2 cellular contexts compared by ENCODE assay signal in the genomic region with DNA sequence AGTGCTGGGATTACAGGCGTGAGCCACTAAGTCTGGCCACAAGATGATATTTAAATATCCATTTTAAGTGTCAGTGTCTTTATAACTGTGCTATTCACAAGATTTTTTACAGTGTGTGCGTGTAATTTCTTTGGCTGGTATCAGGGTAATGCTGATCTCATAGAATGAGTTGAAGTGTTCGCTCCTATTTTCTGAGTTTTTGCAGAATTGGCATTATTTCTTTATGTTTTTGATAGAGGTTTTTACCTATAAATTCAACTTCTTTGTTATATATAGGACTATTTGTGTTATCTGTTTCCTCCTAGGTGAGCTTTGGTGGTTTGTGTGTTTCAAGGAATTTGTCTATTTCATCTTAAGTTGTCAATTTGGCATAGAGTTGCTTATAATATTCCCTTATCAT.
TF ChIP-seq lines count a peak whose summit lies in the region.

No MANE protein-coding gene starts in this region.

TF ChIP-seq in HCT116, 20 proteins besides CTCF, POLR2A, EP300 and RAD21 (continued from another document):
- no peak for TF ChIP-seq ELF1 (IDR thresholded peaks at IDR 0.05; ENCODE audit: borderline replicate concordance, low read depth)
- TF ChIP-seq, protein P1, sequence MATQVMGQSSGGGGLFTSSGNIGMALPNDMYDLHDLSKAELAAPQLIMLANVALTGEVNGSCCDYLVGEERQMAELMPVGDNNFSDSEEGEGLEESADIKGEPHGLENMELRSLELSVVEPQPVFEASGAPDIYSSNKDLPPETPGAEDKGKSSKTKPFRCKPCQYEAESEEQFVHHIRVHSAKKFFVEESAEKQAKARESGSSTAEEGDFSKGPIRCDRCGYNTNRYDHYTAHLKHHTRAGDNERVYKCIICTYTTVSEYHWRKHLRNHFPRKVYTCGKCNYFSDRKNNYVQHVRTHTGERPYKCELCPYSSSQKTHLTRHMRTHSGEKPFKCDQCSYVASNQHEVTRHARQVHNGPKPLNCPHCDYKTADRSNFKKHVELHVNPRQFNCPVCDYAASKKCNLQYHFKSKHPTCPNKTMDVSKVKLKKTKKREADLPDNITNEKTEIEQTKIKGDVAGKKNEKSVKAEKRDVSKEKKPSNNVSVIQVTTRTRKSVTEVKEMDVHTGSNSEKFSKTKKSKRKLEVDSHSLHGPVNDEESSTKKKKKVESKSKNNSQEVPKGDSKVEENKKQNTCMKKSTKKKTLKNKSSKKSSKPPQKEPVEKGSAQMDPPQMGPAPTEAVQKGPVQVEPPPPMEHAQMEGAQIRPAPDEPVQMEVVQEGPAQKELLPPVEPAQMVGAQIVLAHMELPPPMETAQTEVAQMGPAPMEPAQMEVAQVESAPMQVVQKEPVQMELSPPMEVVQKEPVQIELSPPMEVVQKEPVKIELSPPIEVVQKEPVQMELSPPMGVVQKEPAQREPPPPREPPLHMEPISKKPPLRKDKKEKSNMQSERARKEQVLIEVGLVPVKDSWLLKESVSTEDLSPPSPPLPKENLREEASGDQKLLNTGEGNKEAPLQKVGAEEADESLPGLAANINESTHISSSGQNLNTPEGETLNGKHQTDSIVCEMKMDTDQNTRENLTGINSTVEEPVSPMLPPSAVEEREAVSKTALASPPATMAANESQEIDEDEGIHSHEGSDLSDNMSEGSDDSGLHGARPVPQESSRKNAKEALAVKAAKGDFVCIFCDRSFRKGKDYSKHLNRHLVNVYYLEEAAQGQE (IDR thresholded peaks at IDR 0.05; ENCODE audit: low read depth) = no peak
- no peak for TF ChIP-seq SP1 (IDR thresholded peaks at IDR 0.05; ENCODE audit: low read depth)
- no peak for TF ChIP-seq ZFX (IDR thresholded peaks at IDR 0.05)
- TF ChIP-seq, protein P2, sequence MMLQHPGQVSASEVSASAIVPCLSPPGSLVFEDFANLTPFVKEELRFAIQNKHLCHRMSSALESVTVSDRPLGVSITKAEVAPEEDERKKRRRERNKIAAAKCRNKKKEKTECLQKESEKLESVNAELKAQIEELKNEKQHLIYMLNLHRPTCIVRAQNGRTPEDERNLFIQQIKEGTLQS (IDR thresholded peaks at IDR 0.05) = no peak
- no peak for TF ChIP-seq CBX3 (IDR thresholded peaks at IDR 0.05; ENCODE audit: low read depth)
- TF ChIP-seq TCF7L2 (IDR thresholded peaks at IDR 0.05; ENCODE audit: borderline replicate concordance, extremely low read depth, insufficient read depth, insufficient read length) = no peak
- TF ChIP-seq, protein P3, sequence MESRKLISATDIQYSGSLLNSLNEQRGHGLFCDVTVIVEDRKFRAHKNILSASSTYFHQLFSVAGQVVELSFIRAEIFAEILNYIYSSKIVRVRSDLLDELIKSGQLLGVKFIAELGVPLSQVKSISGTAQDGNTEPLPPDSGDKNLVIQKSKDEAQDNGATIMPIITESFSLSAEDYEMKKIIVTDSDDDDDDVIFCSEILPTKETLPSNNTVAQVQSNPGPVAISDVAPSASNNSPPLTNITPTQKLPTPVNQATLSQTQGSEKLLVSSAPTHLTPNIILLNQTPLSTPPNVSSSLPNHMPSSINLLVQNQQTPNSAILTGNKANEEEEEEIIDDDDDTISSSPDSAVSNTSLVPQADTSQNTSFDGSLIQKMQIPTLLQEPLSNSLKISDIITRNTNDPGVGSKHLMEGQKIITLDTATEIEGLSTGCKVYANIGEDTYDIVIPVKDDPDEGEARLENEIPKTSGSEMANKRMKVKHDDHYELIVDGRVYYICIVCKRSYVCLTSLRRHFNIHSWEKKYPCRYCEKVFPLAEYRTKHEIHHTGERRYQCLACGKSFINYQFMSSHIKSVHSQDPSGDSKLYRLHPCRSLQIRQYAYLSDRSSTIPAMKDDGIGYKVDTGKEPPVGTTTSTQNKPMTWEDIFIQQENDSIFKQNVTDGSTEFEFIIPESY (IDR thresholded peaks at IDR 0.05; ENCODE audit: extremely low read depth, insufficient replicate concordance, low read length) = no peak
- TF ChIP-seq YY1 (IDR thresholded peaks at IDR 0.05; ENCODE audit: extremely low read depth, insufficient replicate concordance, low read depth, low read length) = no peak

TF ChIP-seq in IMR-90, 13 proteins besides CTCF, POLR2A, EP300 and RAD21:
- TF ChIP-seq, protein P4, sequence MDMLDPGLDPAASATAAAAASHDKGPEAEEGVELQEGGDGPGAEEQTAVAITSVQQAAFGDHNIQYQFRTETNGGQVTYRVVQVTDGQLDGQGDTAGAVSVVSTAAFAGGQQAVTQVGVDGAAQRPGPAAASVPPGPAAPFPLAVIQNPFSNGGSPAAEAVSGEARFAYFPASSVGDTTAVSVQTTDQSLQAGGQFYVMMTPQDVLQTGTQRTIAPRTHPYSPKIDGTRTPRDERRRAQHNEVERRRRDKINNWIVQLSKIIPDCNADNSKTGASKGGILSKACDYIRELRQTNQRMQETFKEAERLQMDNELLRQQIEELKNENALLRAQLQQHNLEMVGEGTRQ (IDR thresholded peaks at IDR 0.05; ENCODE audit: low read depth, low read length) = no peak
- TF ChIP-seq MXI1 (IDR thresholded peaks at IDR 0.05; ENCODE audit: borderline replicate concordance, low read depth, low read length) (no peak), MAFK (IDR thresholded peaks at IDR 0.05; ENCODE audit: low read depth, low read length) (peak; percentile 32; the same call in 1 of the 2 replicates), CHD1 (IDR thresholded peaks at IDR 0.05; ENCODE audit: low read depth, low read length) (no peak)
TF ChIP-seq in IMR-90: peak in this region for 1.
